In genomic region chr11:65890324-65891179, GRCh38 we compare ENCODE assay signal across 8 cellular contexts. TPM values are rescaled to one million over a fixed set of nuclear protein-coding genes. Genes with fewer than 3 reads are reported as not detected.
DNase-seq lines count a peak whose midpoint lies in the region; ATAC-seq, FAIRE-seq and TF ChIP-seq lines count a peak whose summit lies in the region.

Gene CCDC85B, plus strand, starts transcription at chr11:65890673. Its CDS starts 111 bp downstream, at chr11:65890784.

- ATAC-seq in GM21528 (IDR thresholded peaks at IDR 0.05; ENCODE audit: low FRiP score, unreplicated experiment) = peak; percentile 55

- H3K4me3 ChIP-seq in Jurkat, Clone E6-1 (ENCODE audit: low read length) = peak within 1 kb of the TSS; percentile 67
- H3K4me3 ChIP-seq in mononuclear cell (ENCODE audit: low read length) = peak within 1 kb of the TSS; percentile 58

- DNase-seq in D721Med (ENCODE audit: insufficient read length, low spot score) (peak; percentile 89), OCI-M2 (lab: John Stamatoyannopoulos, UW; ENCODE audit: unreplicated experiment) (peak; percentile 85), activated T-cell treated with anti-CD3 and anti-CD28 coated beads for 24 hours (ENCODE audit: low read depth) (peak; percentile 96), epidermal melanocyte (ENCODE audit: insufficient read length, low spot score) (peak; percentile 94)
- peak; percentile 92 for DNase-seq in Jurkat, Clone E6-1 (ENCODE audit: low read depth, low spot score)
- peak; percentile 99 for DNase-seq in stimulated activated CD8-positive, alpha-beta memory T cell treated with anti-CD3 and anti-CD28 coated beads, Interleukin-2, amount 100 ng/mL, for 48 hours (ENCODE audit: low read depth in 2 of 2)

- no peaks in the 10 kb centered on the region for H3K27me3 ChIP-seq in mononuclear cell (ENCODE audit: insufficient read depth, low read length)

- FAIRE-seq in D721Med (lab: Jason Lieb, UNC) = no peak

- H3K9me3 ChIP-seq in mononuclear cell (ENCODE audit: low read depth, low read length) = no peaks in the 10 kb centered on the region

- TF ChIP-seq CTCF in D721Med (IDR thresholded peaks at IDR 0.05; ENCODE audit: insufficient read depth, missing control alignments) = no peak

- H3K4me1 ChIP-seq in mononuclear cell (ENCODE audit: insufficient read depth, low read length) = peaks cover 77% of the 10 kb centered on the region

RNA-seq across cellular contexts. Expression of gene CCDC85B, which starts in this region (rescaled TPM):
- 30.2 TPM for polyA plus RNA-seq in Jurkat, Clone E6-1 (2012; ENCODE audit: insufficient read depth, insufficient read length)
- total RNA-seq in mononuclear cell = 22.5 TPM

Comparison
In these comparisons a context has a peak if more than half of its experiments do, and no peak if none do; other contexts are left out.
1. Peak in every context shown above with its lines: DNase-seq, ATAC-seq and H3K4me3 ChIP-seq.